Comparison of ENCODE assay signal across 16 cellular contexts in genomic region chr16:86064431-86065250, GRCh38.
DNase-seq lines count a peak whose midpoint lies in the region; ATAC-seq and TF ChIP-seq lines count a peak whose summit lies in the region.
"Had no signal": no experiment of that assay in that cellular context is flagged by ENCODE, and none has a peak within 500 bp of the region (broad histone marks: within the 10 kb centered on the region; RNA-seq: fewer than 3 reads in every experiment).

No MANE protein-coding gene starts in this region.

- H3K9me3 ChIP-seq in Caco-2: no peaks in the 10 kb centered on the region
- H3K9me3 ChIP-seq in HCT116 (ENCODE audit: control insufficient read depth in 1 of 2, insufficient read depth in 1 of 2, low read depth in 1 of 2, low read length in 2 of 2): no peaks in the 10 kb centered on the region
- H3K9me3 ChIP-seq in T-helper 17 cell (ENCODE audit: control insufficient read depth, low read length, poor library complexity, severe bottlenecking): no peaks in the 10 kb centered on the region
- no peaks in the 10 kb centered on the region for H3K9me3 ChIP-seq in mesenchymal stem cell (ENCODE audit: control insufficient read depth, low read length)

- H2BK120ac ChIP-seq in mesenchymal stem cell (ENCODE audit: low read depth, low read length): no peak overlapping the region

- H3K9ac ChIP-seq in HCT116 (ENCODE audit: low read length) (no peak overlapping the region), mesenchymal stem cell (ENCODE audit: low read length) (no peak overlapping the region)

- 0 out of 2 replicates have a peak, but pooled peaks have one; percentile 7 for TF ChIP-seq RAD21 in HCT116 (IDR thresholded peaks at IDR 0.05; ENCODE audit: low read depth)

- H3K27me3 ChIP-seq in Caco-2 (replicated peaks; ENCODE audit: control insufficient read depth, insufficient read depth, low read length): no peaks in the 10 kb centered on the region
- H3K27me3 ChIP-seq in HCT116 (ENCODE audit: insufficient read depth, low read length): peaks cover 12% of the 10 kb centered on the region; the same call in 1 of the 2 replicates
- peaks cover 19 to 70% of the 10 kb centered on the region in 2 experiments for H3K27me3 ChIP-seq in mesenchymal stem cell (ENCODE audit: control insufficient read depth in 1 of 2, insufficient read depth in 1 of 2, low read length in 2 of 2)

- DNase-seq in Caco-2: no peak
- no peak for DNase-seq in HCT116 (ENCODE audit: low read depth, low spot score)
- no peak for DNase-seq in T-helper 17 cell
- DNase-seq in mesenchymal stem cell: no peak
- DNase-seq in Right ventricle myocardium inferior (ENCODE audit: missing footprints): no peak
- no peak for DNase-seq in NCI-H1105 treated with DMSO at 0.1 percent for 48 hours (lab: John Stamatoyannopoulos, UW)
- DNase-seq in NCI-H69 (lab: John Stamatoyannopoulos, UW): no peak
- DNase-seq: C1 segment of cervical spinal cord, DND-41, H7, NCI-H1092, NCI-H2081 treated with DMSO at 0.1 percent for 48 hours, NCI-H510A, NCI-H82 had no signal

- ATAC-seq in HCT116 (peak; percentile 46; the same call in 1 of the 2 replicates), T-helper 17 cell (no peak), Right ventricle myocardium inferior (no peak), HG03280 (IDR thresholded peaks at IDR 0.05; ENCODE audit: unreplicated experiment) (no peak)

- H2AFZ ChIP-seq in HCT116 (ENCODE audit: low read depth, low read length, poor library complexity, severe bottlenecking): no peak overlapping the region
- peak overlapping the region; percentile 6 for H2AFZ ChIP-seq in mesenchymal stem cell (ENCODE audit: low read depth, low read length)

- no peaks in the 10 kb centered on the region for H3K4me1 Mint-ChIP-seq in Caco-2 (ENCODE audit: low read depth, unreplicated experiment)
- peaks cover 5% of the 10 kb centered on the region for H3K4me1 Mint-ChIP-seq in T-helper 17 cell

- no peak for TF ChIP-seq POLR2A in HCT116 (IDR thresholded peaks at IDR 0.05; ENCODE audit: borderline replicate concordance, extremely low read depth, insufficient read depth, insufficient read length)

- H3K9me2 ChIP-seq in HCT116 (ENCODE audit: insufficient read depth): no peaks in the 10 kb centered on the region

- H3K27ac ChIP-seq in HCT116 (ENCODE audit: low read depth, low read length) (no peak overlapping the region), mesenchymal stem cell (ENCODE audit: low read length, poor library complexity, severe bottlenecking) (no peak overlapping the region)
- H3K27ac ChIP-seq: SK-N-MC had no signal

- H3K36me3 Mint-ChIP-seq in Caco-2 (ENCODE audit: insufficient read depth, unreplicated experiment) (no peaks in the 10 kb centered on the region), T-helper 17 cell (ENCODE audit: low read depth) (no peaks in the 10 kb centered on the region)

- RAD21 ChIA-PET in HCT116 (lab: Charles Lee; ENCODE audit: low non-redundant PET in 1 of 2, low total read pairs in 2 of 2, uncharacterized antibody in 2 of 2, unreplicated experiment in 2 of 2): no interaction called here

- no peaks in the 10 kb centered on the region for H3K79me1 ChIP-seq in mesenchymal stem cell (replicated peaks; ENCODE audit: low read length, poor library complexity, severe bottlenecking)

- no peaks in the 10 kb centered on the region for H3K9me3 Mint-ChIP-seq in Caco-2 (ENCODE audit: unreplicated experiment)

- H3K23ac ChIP-seq in mesenchymal stem cell (ENCODE audit: low read length in 2 of 2): peak overlapping the region in 1 of 2 experiments; percentile 37

- WGBS in mesenchymal stem cell: 95% methylated on average over 11 of the region's 11 CpGs

- H3K4me1 ChIP-seq in Caco-2 (no peaks in the 10 kb centered on the region), HCT116 (ENCODE audit: control insufficient read depth in 1 of 2, insufficient read depth in 2 of 2, low read length in 2 of 2) (peaks cover 0 to 10% of the 10 kb centered on the region in 2 experiments; a peak in 1 of 4 replicates), mesenchymal stem cell (ENCODE audit: control insufficient read depth, insufficient read depth, low read depth, low read length) (peaks cover 1% of the 10 kb centered on the region)

- H2BK15ac ChIP-seq in mesenchymal stem cell (ENCODE audit: low read depth, poor library complexity, severe bottlenecking): peak overlapping the region; percentile 71

- H4K91ac ChIP-seq in mesenchymal stem cell (ENCODE audit: low read length): peak overlapping the region; percentile 54

- H3K79me2 ChIP-seq in HCT116 (ENCODE audit: insufficient read depth, low read length): no peaks in the 10 kb centered on the region

- H3K36me3 ChIP-seq in Caco-2 (ENCODE audit: control insufficient read depth, insufficient read depth, low read length): no peaks in the 10 kb centered on the region
- no peaks in the 10 kb centered on the region for H3K36me3 ChIP-seq in HCT116 (ENCODE audit: control insufficient read depth in 1 of 2, insufficient read depth in 2 of 2, low read length in 2 of 2)
- no peaks in the 10 kb centered on the region for H3K36me3 ChIP-seq in mesenchymal stem cell (ENCODE audit: control insufficient read depth in 1 of 2, insufficient read depth in 2 of 2, low read depth in 1 of 2, low read length in 2 of 2)

- H2AK5ac ChIP-seq in mesenchymal stem cell (ENCODE audit: low read length, severe bottlenecking): no peak overlapping the region

- H3K27ac Mint-ChIP-seq in Caco-2 (ENCODE audit: unreplicated experiment) (peak overlapping the region; percentile 30), T-helper 17 cell (peak overlapping the region; percentile 34)

- TF ChIP-seq CTCF in Caco-2 (IDR thresholded peaks at IDR 0.05; ENCODE audit: insufficient read depth in 1 of 2, low read depth in 1 of 2, low read length in 1 of 2, severe bottlenecking in 1 of 2, unreplicated experiment in 1 of 2) (no peak), HCT116 (IDR thresholded peaks at IDR 0.05 in 2 of 3, conservative IDR thresholded peaks at IDR 0.05 in 1 of 3; ENCODE audit: borderline replicate concordance in 1 of 3, insufficient read depth in 1 of 3, low read depth in 2 of 3, low read length in 2 of 3) (peak in 1 of 3 experiments; percentile 13; a peak in 1 of 6 replicates)

- H3K4me3 ChIP-seq in Caco-2 (ENCODE audit: low read depth, low read length) (no peak overlapping the region), HCT116 (replicated peaks in 1 of 2; ENCODE audit: low read depth in 1 of 2, low read length in 2 of 2) (no peak overlapping the region), mesenchymal stem cell (ENCODE audit: insufficient read depth in 1 of 2, low read depth in 1 of 2, low read length in 2 of 2) (no peak overlapping the region)
- H3K4me3 ChIP-seq: SK-N-MC had no signal

- peak overlapping the region in 1 of 2 experiments; percentile 85 for H2BK12ac ChIP-seq in mesenchymal stem cell (ENCODE audit: low read length in 2 of 2)

- H3K4ac ChIP-seq in mesenchymal stem cell (ENCODE audit: low read depth in 1 of 2, low read length in 2 of 2): no peak overlapping the region

- no peak overlapping the region for H2BK5ac ChIP-seq in mesenchymal stem cell (ENCODE audit: low read depth, low read length, poor library complexity, severe bottlenecking)

- H3K4me2 ChIP-seq in HCT116 (ENCODE audit: low read length): no peak overlapping the region
- H3K4me2 ChIP-seq in mesenchymal stem cell (ENCODE audit: low read length, poor library complexity, severe bottlenecking): no peak overlapping the region

- peak overlapping the region; percentile 32 for H4K8ac ChIP-seq in mesenchymal stem cell (ENCODE audit: low read length)

- intact Hi-C loops in Caco-2 (cut with micrococcal nuclease; ENCODE audit: unreplicated experiment) (no loop called here), HCT116 (cut with micrococcal nuclease) (no loop called here), Right ventricle myocardium inferior (cut with DNase I) (no loop called here)

- POLR2A ChIA-PET in Caco-2 (lab: Charles Lee): no interaction called here
- POLR2A ChIA-PET in HCT116 (lab: Charles Lee): no interaction called here

- BruUV-seq in Caco-2 (replicated peaks; lab: Mats Ljungman, UMichigan) (no TSS peak), HCT116 (replicated peaks; lab: Mats Ljungman, UMichigan) (no TSS peak)

- peak overlapping the region in 1 of 2 experiments; percentile 42 for H3K18ac ChIP-seq in mesenchymal stem cell (ENCODE audit: low read depth in 1 of 2, low read length in 2 of 2)

- H3K27me3 Mint-ChIP-seq in Caco-2 (ENCODE audit: insufficient read depth, unreplicated experiment) (peaks cover 5% of the 10 kb centered on the region), T-helper 17 cell (peaks cover 64% of the 10 kb centered on the region)

- peak overlapping the region in 1 of 2 experiments; percentile 75 for H3K14ac ChIP-seq in mesenchymal stem cell (ENCODE audit: low read length in 2 of 2)

- no peaks in the 10 kb centered on the region for H4K20me1 ChIP-seq in HCT116 (ENCODE audit: insufficient read depth)

- no peak overlapping the region for H3K4me3 Mint-ChIP-seq in Caco-2 (ENCODE audit: unreplicated experiment)
- H3K4me3 Mint-ChIP-seq in T-helper 17 cell: no peak overlapping the region

- CTCF ChIA-PET in Caco-2 (lab: Charles Lee): no interaction called here
- CTCF ChIA-PET in HCT116 (lab: Charles Lee): interaction anchor here (0.7 to 2.0 kb wide), 4 partner anchors 16 to 453 kb away, joined by 3 to 7 read pairs (median 4); no protein-coding TSS in a partner anchor

TF ChIP-seq in HCT116, 20 proteins besides CTCF, POLR2A, EP300 and RAD21 (continues in another document):
- TF ChIP-seq CEBPB (IDR thresholded peaks at IDR 0.05; ENCODE audit: low read depth): no peak
- no peak for TF ChIP-seq MAX (IDR thresholded peaks at IDR 0.05)
- TF ChIP-seq POLR2AphosphoS5 (IDR thresholded peaks at IDR 0.05; ENCODE audit: low read depth, low read length): no peak
- TF ChIP-seq SRF (IDR thresholded peaks at IDR 0.05; ENCODE audit: low read depth): no peak
- TF ChIP-seq ZBTB33 (IDR thresholded peaks at IDR 0.05; ENCODE audit: extremely low read depth, insufficient replicate concordance, low read length): no peak
